Comparison of ENCODE assay signal across 14 cellular contexts in genomic region chr17:64386412-64387144, GRCh38. TPM values are rescaled to one million over a fixed set of nuclear protein-coding genes. Genes with fewer than 3 reads are reported as not detected.
DNase-seq lines count a peak whose midpoint lies in the region; ATAC-seq and TF ChIP-seq lines count a peak whose summit lies in the region.
"Had no signal": no experiment of that assay in that cellular context is flagged by ENCODE, and none has a peak within 500 bp of the region (broad histone marks: within the 10 kb centered on the region; RNA-seq: fewer than 3 reads in every experiment).

No MANE protein-coding gene starts in this region.

- no peaks in the 10 kb centered on the region for H3K79me2 ChIP-seq in neural progenitor cell (ENCODE audit: low read depth)

- peak overlapping the region; percentile 38 to 75 for H3K4me3 Mint-ChIP-seq in effector memory CD8-positive, alpha-beta T cell
- H3K4me3 Mint-ChIP-seq in neural crest cell (no peak overlapping the region), neural progenitor cell (no peak overlapping the region), endodermal cell (no peak overlapping the region)

- DNase-seq in heart right ventricle (no peak), left cardiac atrium (no peak), neural crest cell (ENCODE audit: low read depth, low spot score) (no peak), neural progenitor cell (ENCODE audit: low spot score) (no peak), HuH-7 (ENCODE audit: low spot score) (no peak), NCI-H2227 (lab: John Stamatoyannopoulos, UW; ENCODE audit: unreplicated experiment) (no peak), endodermal cell (no peak)
- no peak for DNase-seq in effector memory CD8-positive, alpha-beta T cell
- DNase-seq: activated T-cell treated with anti-CD3 and anti-CD28 coated beads, Interleukin-2, amount 50 U/mL, for 1 hour; NCI-H2171 had no signal

- H3K9me3 Mint-ChIP-seq in effector memory CD8-positive, alpha-beta T cell = no peaks in the 10 kb centered on the region
- H3K9me3 Mint-ChIP-seq in neural crest cell (no peaks in the 10 kb centered on the region), neural progenitor cell (no peaks in the 10 kb centered on the region), endodermal cell (no peaks in the 10 kb centered on the region)

- ATAC-seq in heart right ventricle (no peak), left cardiac atrium (no peak)
- no peak for ATAC-seq in effector memory CD8-positive, alpha-beta T cell (replicated peaks)
- ATAC-seq: Panc1 had no signal

- H3K27me3 Mint-ChIP-seq in effector memory CD8-positive, alpha-beta T cell = peaks cover 0 to 24% of the 10 kb centered on the region in 2 donors
- H3K27me3 Mint-ChIP-seq in neural crest cell (ENCODE audit: low read depth) = no peaks in the 10 kb centered on the region
- H3K27me3 Mint-ChIP-seq in neural progenitor cell (ENCODE audit: insufficient read depth, low read depth) = peaks cover 14% of the 10 kb centered on the region
- H3K27me3 Mint-ChIP-seq in endodermal cell (ENCODE audit: insufficient read depth) = peaks cover 2% of the 10 kb centered on the region

- H3K4me1 ChIP-seq in heart right ventricle = peaks cover 7 to 92% (median 47%) of the 10 kb centered on the region in 9 donors
- no peaks in the 10 kb centered on the region for H3K4me1 ChIP-seq in neural progenitor cell
- peaks cover 10% of the 10 kb centered on the region for H3K4me1 ChIP-seq in endodermal cell (ENCODE audit: control insufficient read depth, insufficient read depth, low read length)

- H3K27ac Mint-ChIP-seq in effector memory CD8-positive, alpha-beta T cell = peak overlapping the region in 1 of 2 donors; percentile 93
- H3K27ac Mint-ChIP-seq in neural crest cell (ENCODE audit: unreplicated experiment) (peak overlapping the region; percentile 43), neural progenitor cell (no peak overlapping the region), endodermal cell (no peak overlapping the region)

- H3F3A ChIP-seq in neural progenitor cell (ENCODE audit: low read depth) = no peaks in the 10 kb centered on the region

- H3K4me1 Mint-ChIP-seq in effector memory CD8-positive, alpha-beta T cell (ENCODE audit: low read depth in 2 of 2) = peaks cover 30 to 76% of the 10 kb centered on the region in 2 donors
- peaks cover 11% of the 10 kb centered on the region for H3K4me1 Mint-ChIP-seq in neural crest cell
- H3K4me1 Mint-ChIP-seq in neural progenitor cell = peaks cover 8% of the 10 kb centered on the region
- H3K4me1 Mint-ChIP-seq in endodermal cell = peaks cover 29% of the 10 kb centered on the region

- H3K27ac ChIP-seq in heart right ventricle = peak overlapping the region; percentile 84 to 89 (median 87)
- no peak overlapping the region for H3K27ac ChIP-seq in neural progenitor cell
- H3K27ac ChIP-seq in endodermal cell (ENCODE audit: low read depth, low read length) = no peak overlapping the region
- H3K27ac ChIP-seq: cardiac muscle cell had no signal

- TF ChIP-seq CTCF in heart right ventricle (IDR thresholded peaks at IDR 0.05) (no peak), neural crest cell (conservative IDR thresholded peaks at IDR 0.05) (no peak), neural progenitor cell (IDR thresholded peaks at IDR 0.05) (no peak), endodermal cell (conservative IDR thresholded peaks at IDR 0.05) (no peak)

- H3K27me3 ChIP-seq in heart right ventricle = no peaks in the 10 kb centered on the region
- no peaks in the 10 kb centered on the region for H3K27me3 ChIP-seq in neural progenitor cell
- H3K27me3 ChIP-seq in endodermal cell (ENCODE audit: control insufficient read depth, insufficient read depth, low read length, poor library complexity, severe bottlenecking) = no peaks in the 10 kb centered on the region
- H3K27me3 ChIP-seq: cardiac muscle cell, tibial nerve had no signal

- H3K4me3 ChIP-seq in heart right ventricle (peak overlapping the region in 9 of 10 donors; percentile 35 to 58 (median 52)), neural progenitor cell (no peak overlapping the region), endodermal cell (ENCODE audit: low read length) (no peak overlapping the region)
- H3K4me3 ChIP-seq: cardiac muscle cell had no signal

- H3K9me3 ChIP-seq in heart right ventricle (no peaks in the 10 kb centered on the region), neural progenitor cell (ENCODE audit: low read depth) (no peaks in the 10 kb centered on the region), endodermal cell (ENCODE audit: control insufficient read depth, low read length) (no peaks in the 10 kb centered on the region)
- H3K9me3 ChIP-seq: tibial nerve had no signal

- H4K20me1 ChIP-seq in neural progenitor cell (ENCODE audit: low read depth) = no peaks in the 10 kb centered on the region

- WGBS in heart right ventricle, 2 donors = 58 to 77% methylated on average over 6 of the region's 6 CpGs
- 89 to 100% methylated on average over 3 to 5 of the region's 6 CpGs for WGBS in endodermal cell (ENCODE audit: insufficient coverage in 1 of 2, insufficient read length in 1 of 2), 2 experiments

- H2AFZ ChIP-seq in neural progenitor cell (replicated peaks) = no peak overlapping the region

- no peak overlapping the region for H3K9ac ChIP-seq in neural progenitor cell
- no peak overlapping the region for H3K9ac ChIP-seq in endodermal cell (ENCODE audit: extremely low read depth, low read length, poor library complexity, severe bottlenecking)

- no peak overlapping the region for H3K4me2 ChIP-seq in neural progenitor cell

- H3K36me3 Mint-ChIP-seq in effector memory CD8-positive, alpha-beta T cell (ENCODE audit: insufficient read depth) = peaks cover 3% of the 10 kb centered on the region
- H3K36me3 Mint-ChIP-seq in neural crest cell (ENCODE audit: low read depth) (no peaks in the 10 kb centered on the region), neural progenitor cell (no peaks in the 10 kb centered on the region), endodermal cell (ENCODE audit: low read depth) (no peaks in the 10 kb centered on the region)

- intact Hi-C loops in heart right ventricle (cut with DNase I) = loop anchor here in 1 of 10 donors (10.0 kb wide), 1 partner anchor 62 kb away; no protein-coding TSS in a partner anchor
- intact Hi-C loops in left cardiac atrium (cut with DNase I) = no loop called here

- H3K36me3 ChIP-seq in heart right ventricle = peaks cover 0 to 41% (median 0%) of the 10 kb centered on the region in 9 donors
- no peaks in the 10 kb centered on the region for H3K36me3 ChIP-seq in neural progenitor cell
- no peaks in the 10 kb centered on the region for H3K36me3 ChIP-seq in endodermal cell (ENCODE audit: control insufficient read depth, insufficient read depth, low read length)
- H3K36me3 ChIP-seq: cardiac muscle cell, tibial nerve had no signal

RNA-seq across cellular contexts. Expression of gene PECAM1, which starts 4.1 kb away (rescaled TPM):
- 100 to 1,000 TPM in 5 of 10 donors, 10 to 100 TPM in 5; 70.3 to 187 (median 105) TPM for total RNA-seq in heart right ventricle
- 10 to 100 TPM; 31.7 to 66.5 TPM for polyA plus RNA-seq in heart right ventricle
- 100 to 1,000 TPM; 147 to 297 TPM for total RNA-seq in left cardiac atrium
- total RNA-seq in neural crest cell = 0.48 and 0.68 TPM in 2 replicates
- total RNA-seq in neural progenitor cell (ENCODE audit: low replicate concordance) = not detected in 2 replicates
- under 1 TPM; 0.33 to 0.86 TPM for total RNA-seq in endodermal cell
- 0.39 TPM for polyA plus RNA-seq in endodermal cell (2013, experiment 1 of 2)
- 1.2 TPM for polyA plus RNA-seq in endodermal cell (2013, experiment 2 of 2)
- total RNA-seq: G401 had no signal
- polyA plus RNA-seq: cardiac muscle cell had no signal

Comparison
In these comparisons a context has a peak if more than half of its experiments do, and no peak if none do; other contexts are left out.
1. H3K27ac ChIP-seq: peak in heart right ventricle (10 of 10); none in neural progenitor cell (single experiment) and endodermal cell (single experiment).
2. H3K4me3 ChIP-seq: peak in heart right ventricle (9 of 10); none in neural progenitor cell (single experiment) and endodermal cell (single experiment).
3. H3K4me3 Mint-ChIP-seq: peak in effector memory CD8-positive, alpha-beta T cell (2 of 2); none in neural crest cell (single experiment), neural progenitor cell (single experiment) and endodermal cell (single experiment).
4. RNA of gene PECAM1, which starts 4.1 kb away (total RNA-seq): 147 to 297 TPM in left cardiac atrium and 70.3 to 187 TPM in heart right ventricle; 0.33 to 0.86 TPM in endodermal cell, 0.48 to 0.68 TPM in neural crest cell and not detected in neural progenitor cell; every median in the first group is over 10 times any median in the second.